1 cellular context compared by ENCODE assay signal in the genomic region with DNA sequence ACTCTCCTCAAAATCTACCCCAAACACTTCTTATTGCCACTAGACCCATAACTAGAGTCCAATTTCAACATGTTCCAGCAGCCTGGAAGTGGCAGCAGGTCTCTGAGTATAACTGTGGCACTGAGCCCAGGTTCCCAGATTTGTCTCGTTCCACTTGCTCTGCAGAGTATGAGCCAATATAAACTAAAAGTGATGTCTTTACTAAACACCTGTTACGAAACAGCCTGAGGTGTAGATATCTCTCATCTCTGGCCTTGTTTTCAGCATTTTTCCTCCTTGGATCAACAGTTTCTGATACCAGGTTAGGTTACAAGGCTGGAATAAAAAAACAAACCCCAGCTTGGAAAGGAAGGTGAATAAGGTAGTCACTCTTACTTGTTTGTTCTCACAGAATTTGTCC.
TF ChIP-seq lines count a peak whose summit lies in the region.

No MANE protein-coding gene starts in this region.

TF ChIP-seq in liver, 16 proteins besides CTCF, POLR2A, EP300 and RAD21:
- TF ChIP-seq, protein P1, sequence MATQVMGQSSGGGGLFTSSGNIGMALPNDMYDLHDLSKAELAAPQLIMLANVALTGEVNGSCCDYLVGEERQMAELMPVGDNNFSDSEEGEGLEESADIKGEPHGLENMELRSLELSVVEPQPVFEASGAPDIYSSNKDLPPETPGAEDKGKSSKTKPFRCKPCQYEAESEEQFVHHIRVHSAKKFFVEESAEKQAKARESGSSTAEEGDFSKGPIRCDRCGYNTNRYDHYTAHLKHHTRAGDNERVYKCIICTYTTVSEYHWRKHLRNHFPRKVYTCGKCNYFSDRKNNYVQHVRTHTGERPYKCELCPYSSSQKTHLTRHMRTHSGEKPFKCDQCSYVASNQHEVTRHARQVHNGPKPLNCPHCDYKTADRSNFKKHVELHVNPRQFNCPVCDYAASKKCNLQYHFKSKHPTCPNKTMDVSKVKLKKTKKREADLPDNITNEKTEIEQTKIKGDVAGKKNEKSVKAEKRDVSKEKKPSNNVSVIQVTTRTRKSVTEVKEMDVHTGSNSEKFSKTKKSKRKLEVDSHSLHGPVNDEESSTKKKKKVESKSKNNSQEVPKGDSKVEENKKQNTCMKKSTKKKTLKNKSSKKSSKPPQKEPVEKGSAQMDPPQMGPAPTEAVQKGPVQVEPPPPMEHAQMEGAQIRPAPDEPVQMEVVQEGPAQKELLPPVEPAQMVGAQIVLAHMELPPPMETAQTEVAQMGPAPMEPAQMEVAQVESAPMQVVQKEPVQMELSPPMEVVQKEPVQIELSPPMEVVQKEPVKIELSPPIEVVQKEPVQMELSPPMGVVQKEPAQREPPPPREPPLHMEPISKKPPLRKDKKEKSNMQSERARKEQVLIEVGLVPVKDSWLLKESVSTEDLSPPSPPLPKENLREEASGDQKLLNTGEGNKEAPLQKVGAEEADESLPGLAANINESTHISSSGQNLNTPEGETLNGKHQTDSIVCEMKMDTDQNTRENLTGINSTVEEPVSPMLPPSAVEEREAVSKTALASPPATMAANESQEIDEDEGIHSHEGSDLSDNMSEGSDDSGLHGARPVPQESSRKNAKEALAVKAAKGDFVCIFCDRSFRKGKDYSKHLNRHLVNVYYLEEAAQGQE (IDR thresholded peaks at IDR 0.05) = peak; percentile 71
- TF ChIP-seq, protein P2, sequence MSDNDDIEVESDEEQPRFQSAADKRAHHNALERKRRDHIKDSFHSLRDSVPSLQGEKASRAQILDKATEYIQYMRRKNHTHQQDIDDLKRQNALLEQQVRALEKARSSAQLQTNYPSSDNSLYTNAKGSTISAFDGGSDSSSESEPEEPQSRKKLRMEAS (IDR thresholded peaks at IDR 0.05) = peak; percentile 71
- TF ChIP-seq, protein P3, sequence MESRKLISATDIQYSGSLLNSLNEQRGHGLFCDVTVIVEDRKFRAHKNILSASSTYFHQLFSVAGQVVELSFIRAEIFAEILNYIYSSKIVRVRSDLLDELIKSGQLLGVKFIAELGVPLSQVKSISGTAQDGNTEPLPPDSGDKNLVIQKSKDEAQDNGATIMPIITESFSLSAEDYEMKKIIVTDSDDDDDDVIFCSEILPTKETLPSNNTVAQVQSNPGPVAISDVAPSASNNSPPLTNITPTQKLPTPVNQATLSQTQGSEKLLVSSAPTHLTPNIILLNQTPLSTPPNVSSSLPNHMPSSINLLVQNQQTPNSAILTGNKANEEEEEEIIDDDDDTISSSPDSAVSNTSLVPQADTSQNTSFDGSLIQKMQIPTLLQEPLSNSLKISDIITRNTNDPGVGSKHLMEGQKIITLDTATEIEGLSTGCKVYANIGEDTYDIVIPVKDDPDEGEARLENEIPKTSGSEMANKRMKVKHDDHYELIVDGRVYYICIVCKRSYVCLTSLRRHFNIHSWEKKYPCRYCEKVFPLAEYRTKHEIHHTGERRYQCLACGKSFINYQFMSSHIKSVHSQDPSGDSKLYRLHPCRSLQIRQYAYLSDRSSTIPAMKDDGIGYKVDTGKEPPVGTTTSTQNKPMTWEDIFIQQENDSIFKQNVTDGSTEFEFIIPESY (IDR thresholded peaks at IDR 0.05) = peak; percentile 48
- peak; percentile 55 for TF ChIP-seq FOXA1 (IDR thresholded peaks at IDR 0.05)
- TF ChIP-seq EGR1 (IDR thresholded peaks at IDR 0.05; ENCODE audit: low read depth in 2 of 2) = peak in 1 of 2 donors; percentile 49
- TF ChIP-seq HNF4A (conservative IDR thresholded peaks at IDR 0.05) = peak; percentile 79 to 82
- TF ChIP-seq FOXA2 (IDR thresholded peaks at IDR 0.05) = peak; percentile 44
- peak; percentile 66 to 81 for TF ChIP-seq RXRA (IDR thresholded peaks at IDR 0.05)
- peak; percentile 82 to 87 for TF ChIP-seq JUND (IDR thresholded peaks at IDR 0.05)
- peak; percentile 77 for TF ChIP-seq YY1 (IDR thresholded peaks at IDR 0.05)
- peak; percentile 64 for TF ChIP-seq SP1 (IDR thresholded peaks at IDR 0.05)
- TF ChIP-seq NR2F2 (IDR thresholded peaks at IDR 0.05) = no peak
- peak; percentile 50 for TF ChIP-seq HNF4G (IDR thresholded peaks at IDR 0.05)
- TF ChIP-seq, protein P4, sequence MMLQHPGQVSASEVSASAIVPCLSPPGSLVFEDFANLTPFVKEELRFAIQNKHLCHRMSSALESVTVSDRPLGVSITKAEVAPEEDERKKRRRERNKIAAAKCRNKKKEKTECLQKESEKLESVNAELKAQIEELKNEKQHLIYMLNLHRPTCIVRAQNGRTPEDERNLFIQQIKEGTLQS (IDR thresholded peaks at IDR 0.05) = peak; percentile 65
- TF ChIP-seq TAF1 (conservative IDR thresholded peaks at IDR 0.05) = no peak
- peak in 1 of 2 donors; percentile 68 for TF ChIP-seq GABPA (IDR thresholded peaks at IDR 0.05 in 1 of 2, conservative IDR thresholded peaks at IDR 0.05 in 1 of 2)
